ENCODE assay signal across 8 cellular contexts in genomic region chr12:43676183-43676813, GRCh38.
DNase-seq lines count a peak whose midpoint lies in the region; TF ChIP-seq lines count a peak whose summit lies in the region.

No MANE protein-coding gene starts in this region.

- no peaks in the 10 kb centered on the region for H3K9me2 ChIP-seq in Karpas-422 (replicated peaks; ENCODE audit: insufficient read depth, low read length)

- H4K20me1 ChIP-seq in Karpas-422 (ENCODE audit: insufficient read depth, low read depth, low read length) (no peaks in the 10 kb centered on the region), mammary epithelial cell (ENCODE audit: insufficient read depth, low read length) (no peaks in the 10 kb centered on the region)

- H3K4me2 ChIP-seq in Karpas-422 (ENCODE audit: low read depth, low read length, poor library complexity, severe bottlenecking) (no peak overlapping the region), mammary epithelial cell (ENCODE audit: insufficient read depth, low read depth, low read length) (no peak overlapping the region)

- CTCF ChIA-PET in mammary epithelial cell (lab: Charles Lee; ENCODE audit: low non-redundant PET): no interaction called here

- peak; percentile 66 for DNase-seq in ACHN
- peak; percentile 25 for DNase-seq in HCEC 1CT
- DNase-seq in Karpas-422: peak; percentile 80
- peak; percentile 12 for DNase-seq in mammary epithelial cell
- peak; percentile 10 for DNase-seq in renal cortical epithelial cell (ENCODE audit: low read depth)
- DNase-seq in COR-L47 (lab: John Stamatoyannopoulos, UW): no peak
- DNase-seq in DMS79 (lab: John Stamatoyannopoulos, UW): no peak

- no peaks in the 10 kb centered on the region for H3K79me2 ChIP-seq in Karpas-422 (ENCODE audit: low read length)
- no peaks in the 10 kb centered on the region for H3K79me2 ChIP-seq in mammary epithelial cell (ENCODE audit: insufficient read depth, low read length)

- TF ChIP-seq CTCF in GM12874 (IDR thresholded peaks at IDR 0.05; ENCODE audit: insufficient read depth, low read depth, low read length) (peak; percentile 80), mammary epithelial cell (conservative IDR thresholded peaks at IDR 0.05 in 1 of 2, IDR thresholded peaks at IDR 0.05 in 1 of 2; ENCODE audit: extremely low read depth in 1 of 2, insufficient read depth in 1 of 2, low read depth in 1 of 2, low read length in 2 of 2) (peak; percentile 72 to 77)

- H3K9me3 ChIP-seq in Karpas-422 (ENCODE audit: low read length) (no peaks in the 10 kb centered on the region), mammary epithelial cell (replicated peaks; ENCODE audit: insufficient read depth, low read length) (no peaks in the 10 kb centered on the region)

- in situ Hi-C loops in ACHN (cut with HindIII; ENCODE audit: low pct_ligation_motif_present, low pct_unique_long_range_greater_than_20kb, low sequenced_read_pairs): no loop called here
- in situ Hi-C loops in mammary epithelial cell (cut with MboI; ENCODE audit: low sequenced_read_pairs in 2 of 2): no loop called here

- H2AFZ ChIP-seq in Karpas-422 (ENCODE audit: low read length) (no peak overlapping the region), mammary epithelial cell (ENCODE audit: low read depth, low read length) (no peak overlapping the region)

- no peaks in the 10 kb centered on the region for H3K4me1 ChIP-seq in Karpas-422 (ENCODE audit: low read length)
- no peaks in the 10 kb centered on the region for H3K4me1 ChIP-seq in mammary epithelial cell (ENCODE audit: insufficient read depth, low read length)

- H3K9ac ChIP-seq in Karpas-422 (ENCODE audit: low read length): no peak overlapping the region
- H3K9ac ChIP-seq in mammary epithelial cell (ENCODE audit: insufficient read depth, low read length): no peak overlapping the region

- BruUV-seq in mammary epithelial cell (replicated peaks; lab: Mats Ljungman, UMichigan): no TSS peak

- intact Hi-C loops in mammary epithelial cell (cut with micrococcal nuclease): loop anchor here (1.0 kb wide), 2 partner anchors 175 to 326 kb away; no protein-coding TSS in a partner anchor

- H3K27me3 ChIP-seq in Karpas-422 (ENCODE audit: low read length) (no peaks in the 10 kb centered on the region), mammary epithelial cell (ENCODE audit: insufficient read depth, low read length) (peaks cover 6% of the 10 kb centered on the region)

- no peaks in the 10 kb centered on the region for H3K36me3 ChIP-seq in Karpas-422 (ENCODE audit: insufficient read depth, low read length)
- H3K36me3 ChIP-seq in mammary epithelial cell (ENCODE audit: insufficient read depth, low read length): no peaks in the 10 kb centered on the region

- H3K4me3 ChIP-seq in Karpas-422 (ENCODE audit: low read length): no peak overlapping the region
- no peak overlapping the region for H3K4me3 ChIP-seq in mammary epithelial cell (replicated peaks in 1 of 3; ENCODE audit: insufficient read depth in 1 of 3, low read depth in 2 of 3, low read length in 3 of 3)

- H3K27ac ChIP-seq in Karpas-422 (ENCODE audit: low read length): no peak overlapping the region
- H3K27ac ChIP-seq in mammary epithelial cell (ENCODE audit: insufficient read depth, low read depth, low read length): no peak overlapping the region

- dilution Hi-C loops in mammary epithelial cell (cut with HindIII; ENCODE audit: low sequenced_read_pairs): no loop called here

- WGBS in mammary epithelial cell (ENCODE audit: low coverage, missing lambda C conversion rate): 100% methylated on average over 2 of the region's 5 CpGs

Comparison
In these comparisons a context has a peak if more than half of its experiments do, and no peak if none do; other contexts are left out.
1. DNase-seq: peak in ACHN (single experiment), HCEC 1CT (single experiment), Karpas-422 (single experiment), mammary epithelial cell (single experiment) and renal cortical epithelial cell (single experiment); none in COR-L47 (single experiment) and DMS79 (single experiment).